In genomic region chr16:54287018-54287757, GRCh38 we compare ENCODE assay signal across 8 cellular contexts. TPM values are rescaled to one million over a fixed set of nuclear protein-coding genes. Genes with fewer than 3 reads are reported as not detected.
DNase-seq lines count a peak whose midpoint lies in the region; ATAC-seq and TF ChIP-seq lines count a peak whose summit lies in the region.

No MANE protein-coding gene starts in this region.

- H3K9me3 ChIP-seq in SK-N-MC (ENCODE audit: low read depth, low read length) = no peaks in the 10 kb centered on the region
- no peaks in the 10 kb centered on the region for H3K9me3 ChIP-seq in right atrium auricular region
- H3K9me3 ChIP-seq in skeletal muscle satellite cell (replicated peaks; ENCODE audit: low read length) = no peaks in the 10 kb centered on the region

- H3K9ac ChIP-seq in SK-N-MC (ENCODE audit: insufficient read length) (peak overlapping the region; percentile 71), skeletal muscle satellite cell (ENCODE audit: low read depth, low read length) (peak overlapping the region; percentile 89)

- DNase-seq in H7 (peak; percentile 79), SK-N-MC (ENCODE audit: low read depth, low spot score) (no peak), right atrium auricular region (ENCODE audit: low spot score) (no peak), erythroblast (lab: John Stamatoyannopoulos, UW) (no peak)
- DNase-seq in stimulated activated CD4-positive, alpha-beta T cell treated with anti-CD3 and anti-CD28 coated beads, Interleukin-4, amount 100 ng/mL, for 24 hours = no peak

- H3K4me1 ChIP-seq in right atrium auricular region = peaks cover 0 to 49% of the 10 kb centered on the region in 2 donors
- peaks cover 12% of the 10 kb centered on the region for H3K4me1 ChIP-seq in skeletal muscle satellite cell (ENCODE audit: control insufficient read depth, insufficient read depth, low read length)

- peak overlapping the region; percentile 89 for H3K4me2 ChIP-seq in skeletal muscle satellite cell (ENCODE audit: low read length)

- H3K27me3 ChIP-seq in H7 (ENCODE audit: control insufficient read depth, insufficient read depth, low read length) = peaks cover 87% of the 10 kb centered on the region
- peaks cover 21 to 53% of the 10 kb centered on the region in 2 donors for H3K27me3 ChIP-seq in right atrium auricular region
- H3K27me3 ChIP-seq in skeletal muscle satellite cell (ENCODE audit: control insufficient read depth, insufficient read depth, low read length) = no peaks in the 10 kb centered on the region

- H3K27ac ChIP-seq in SK-N-MC (no peak overlapping the region), right atrium auricular region (peak overlapping the region; percentile 59 to 66)

- no peak for TF ChIP-seq CTCF in right atrium auricular region (IDR thresholded peaks at IDR 0.05)

- ATAC-seq in GM18498 (IDR thresholded peaks at IDR 0.05; ENCODE audit: unreplicated experiment) = no peak
- ATAC-seq in HG03159 (IDR thresholded peaks at IDR 0.05; ENCODE audit: unreplicated experiment) = no peak

- H3K36me3 ChIP-seq in H7 (replicated peaks; ENCODE audit: control insufficient read depth, insufficient read depth, low read length) = no peaks in the 10 kb centered on the region
- H3K36me3 ChIP-seq in SK-N-MC (ENCODE audit: insufficient read depth, low read length) = no peaks in the 10 kb centered on the region
- no peaks in the 10 kb centered on the region for H3K36me3 ChIP-seq in right atrium auricular region
- H3K36me3 ChIP-seq in skeletal muscle satellite cell (ENCODE audit: insufficient read depth, low read length) = peaks cover 17% of the 10 kb centered on the region

- peak overlapping the region; percentile 57 for H3K4me3 ChIP-seq in H7 (ENCODE audit: insufficient read depth, low read depth, low read length)
- H3K4me3 ChIP-seq in SK-N-MC = peak overlapping the region; percentile 87
- H3K4me3 ChIP-seq in right atrium auricular region = peak overlapping the region; percentile 47 to 61
- peak overlapping the region; percentile 93 for H3K4me3 ChIP-seq in skeletal muscle satellite cell (ENCODE audit: low read length)

- TF ChIP-seq POLR2A in erythroblast (IDR thresholded peaks at IDR 0.05; ENCODE audit: low read length) = no peak

RNA-seq across cellular contexts. Expression of gene IRX3, which starts 0.6 kb away (rescaled TPM):
- total RNA-seq in H7 (2014; rRNA removed; shearing (Covaris generic)) = 2.8 and 4.1 TPM in 2 replicates
- 10 to 100 TPM in 1 of 2 donors, 1 to 10 TPM in 1; 5.0 to 21.6 TPM for total RNA-seq in right atrium auricular region
- total RNA-seq in skeletal muscle satellite cell (2012; rRNA removed) = 5.0 and 6.1 TPM in 2 replicates
